8 cellular contexts compared by ENCODE assay signal in genomic region chr17:82648165-82648668, GRCh38. TPM values are rescaled to one million over a fixed set of nuclear protein-coding genes. Genes with fewer than 3 reads are reported as not detected.
A peak's percentile ranks its signal among the peaks of the same experiment; 100 is the strongest.
DNase-seq lines count a peak whose midpoint lies in the region; ATAC-seq and TF ChIP-seq lines count a peak whose summit lies in the region.

Gene WDR45B (minus strand): TSS chr17:82648444. CDS start chr17:82648340, 104 bp downstream.

- no peaks in the 10 kb centered on the region for H3K27me3 Mint-ChIP-seq in activated CD4-positive, alpha-beta memory T cell treated with anti-CD3 and anti-CD28 coated beads for 36 hours

- peak within 1 kb of the TSS; percentile 82 for H3K4me3 Mint-ChIP-seq in activated CD4-positive, alpha-beta memory T cell treated with anti-CD3 and anti-CD28 coated beads for 36 hours

- WGBS in right lobe of liver (ENCODE audit: insufficient coverage, low coverage, low lambda C conversion rate, missing lambda C conversion rate), result 2% methylated on average over 27 of the region's 67 CpGs

- TF ChIP-seq CTCF in dorsolateral prefrontal cortex (IDR thresholded peaks at IDR 0.05 in 54 of 56, conservative IDR thresholded peaks at IDR 0.05 in 2 of 56; ENCODE audit: low read depth in 1 of 56, partially characterized antibody in 56 of 56), result peak in 2 of 56 donors; percentile 10 to 13
- no peak for TF ChIP-seq CTCF in right lobe of liver (IDR thresholded peaks at IDR 0.05)

- intact Hi-C loops in activated CD4-positive, alpha-beta memory T cell treated with anti-CD3 and anti-CD28 coated beads for 36 hours (cut with micrococcal nuclease), result loop anchor here (5.0 kb wide), 2 partner anchors 49 to 104 kb away; partner anchors contain the start of genes RAB40B and TBCD
- intact Hi-C loops in dorsolateral prefrontal cortex (cut with DNase I) (loop anchor here (2.0 to 5.0 kb wide), 4 partner anchors 55 to 104 kb away; partner anchors contain the start of genes FN3K (in 1 of the 2) and TBCD (in 1 of the 2)), right lobe of liver (cut with DNase I) (no loop called here)

- H3K4me1 ChIP-seq in BLaER1 treated with 17β-estradiol and CSF1 and Interleukin-3, amounts not matched to agents 10 nM and 100 nM, result peaks cover 26 to 35% (median 31%) of the 10 kb centered on the region in 10 experiments
- H3K4me1 ChIP-seq in right lobe of liver, result peaks cover 0 to 12% (median 4%) of the 10 kb centered on the region in 4 donors

- H3K9me3 ChIP-seq in BLaER1 treated with 17β-estradiol and CSF1 and Interleukin-3, amounts not matched to agents 10 nM and 100 nM (replicated peaks in 1 of 11), result no peaks in the 10 kb centered on the region
- H3K9me3 ChIP-seq in right lobe of liver, result no peaks in the 10 kb centered on the region

- POLR2A ChIA-PET in activated CD4-positive, alpha-beta memory T cell treated with anti-CD3 and anti-CD28 coated beads for 36 hours (lab: Charles Lee), result no interaction called here

- H3K9me3 Mint-ChIP-seq in activated CD4-positive, alpha-beta memory T cell treated with anti-CD3 and anti-CD28 coated beads for 36 hours, result no peaks in the 10 kb centered on the region

- H3K4me3 ChIP-seq in BLaER1 treated with 17β-estradiol and CSF1 and Interleukin-3, amounts not matched to agents 10 nM and 100 nM, result peak within 1 kb of the TSS; percentile 81 to 100 (median 96)
- H3K4me3 ChIP-seq in dorsolateral prefrontal cortex, result peak within 1 kb of the TSS; percentile 62 to 100 (median 97)
- peak within 1 kb of the TSS; percentile 88 to 100 (median 90) for H3K4me3 ChIP-seq in right lobe of liver

- ATAC-seq in GM19397 (IDR thresholded peaks at IDR 0.05; ENCODE audit: unreplicated experiment) (peak; percentile 90), HG03571 (IDR thresholded peaks at IDR 0.05; ENCODE audit: unreplicated experiment) (peak; percentile 64), right lobe of liver (peak; percentile 89 to 95 (median 94))

- peak within 1 kb of the TSS; percentile 92 to 100 (median 98) for H3K4me2 ChIP-seq in BLaER1 treated with 17β-estradiol and CSF1 and Interleukin-3, amounts not matched to agents 10 nM and 100 nM

- H3K4me1 Mint-ChIP-seq in activated CD4-positive, alpha-beta memory T cell treated with anti-CD3 and anti-CD28 coated beads for 36 hours (ENCODE audit: low read depth), result peaks cover 25% of the 10 kb centered on the region

- H4K20me1 ChIP-seq in BLaER1 treated with 17β-estradiol and CSF1 and Interleukin-3, amounts not matched to agents 10 nM and 100 nM, result peaks cover 45 to 50% (median 49%) of the 10 kb centered on the region in 11 experiments; a peak in 21 of 22 replicates

- peaks cover 9% of the 10 kb centered on the region for H3K36me3 Mint-ChIP-seq in activated CD4-positive, alpha-beta memory T cell treated with anti-CD3 and anti-CD28 coated beads for 36 hours

- CTCF ChIA-PET in activated CD4-positive, alpha-beta memory T cell treated with anti-CD3 and anti-CD28 coated beads for 36 hours (lab: Charles Lee), result no interaction called here

- peaks cover 15 to 33% (median 24%) of the 10 kb centered on the region in 11 experiments for H3K36me3 ChIP-seq in BLaER1 treated with 17β-estradiol and CSF1 and Interleukin-3, amounts not matched to agents 10 nM and 100 nM
- H3K36me3 ChIP-seq in right lobe of liver, result peaks cover 0 to 13% (median 8%) of the 10 kb centered on the region in 4 donors

- peak within 1 kb of the TSS; percentile 88 to 96 (median 94) for H3K27ac ChIP-seq in BLaER1 treated with 17β-estradiol and CSF1 and Interleukin-3, amounts not matched to agents 10 nM and 100 nM
- H3K27ac ChIP-seq in dorsolateral prefrontal cortex (peak within 1 kb of the TSS; percentile 55 to 99 (median 94)), right lobe of liver (peak within 1 kb of the TSS; percentile 79 to 99 (median 92))

- peak within 1 kb of the TSS; percentile 73 for H3K27ac Mint-ChIP-seq in activated CD4-positive, alpha-beta memory T cell treated with anti-CD3 and anti-CD28 coated beads for 36 hours

- DNase-seq in NCI-H82 (lab: John Stamatoyannopoulos, UW), result peak; percentile 97
- DNase-seq in activated CD4-positive, alpha-beta memory T cell treated with anti-CD3 and anti-CD28 coated beads for 36 hours, result peak; percentile 94
- peak; percentile 88 to 98 (median 95) for DNase-seq in dorsolateral prefrontal cortex
- peak; percentile 95 to 97 (median 96) for DNase-seq in right lobe of liver
- DNase-seq in stimulated activated CD4-positive, alpha-beta T cell treated with anti-CD3 and anti-CD28 coated beads, Interleukin-4, amount 100 ng/mL, for 24 hours, result peak; percentile 90

- H3K9ac ChIP-seq in BLaER1 treated with 17β-estradiol and CSF1 and Interleukin-3, amounts not matched to agents 10 nM and 100 nM, result peak within 1 kb of the TSS; percentile 93 to 99 (median 96)

- peak; percentile 95 for TF ChIP-seq POLR2A in right lobe of liver (IDR thresholded peaks at IDR 0.05)

- no peaks in the 10 kb centered on the region for H3K27me3 ChIP-seq in BLaER1 treated with 17β-estradiol and CSF1 and Interleukin-3, amounts not matched to agents 10 nM and 100 nM
- no peaks in the 10 kb centered on the region for H3K27me3 ChIP-seq in dorsolateral prefrontal cortex
- H3K27me3 ChIP-seq in right lobe of liver, result no peaks in the 10 kb centered on the region

RNA-seq across cellular contexts. Expression of gene WDR45B, which starts in this region (rescaled TPM):
- total RNA-seq in activated CD4-positive, alpha-beta memory T cell treated with anti-CD3 and anti-CD28 coated beads for 36 hours, result 10 to 100 TPM; 42.8 to 43.0 TPM
- total RNA-seq in dorsolateral prefrontal cortex (100 to 1,000 TPM in 7 of 120 experiments, 10 to 100 TPM in 113; 61.0 to 110 (median 83.4) TPM), right lobe of liver (10 to 100 TPM; 27.7 to 40.7 (median 31.6) TPM)

Comparison
In these comparisons a context has a peak if more than half of its experiments do, and no peak if none do; other contexts are left out.
1. Peak in every context shown above with its lines: DNase-seq, ATAC-seq, H3K4me3 ChIP-seq and H3K27ac ChIP-seq.
2. intact Hi-C loops: an anchor here in activated CD4-positive, alpha-beta memory T cell treated with anti-CD3 and anti-CD28 coated beads for 36 hours (5.0 kb wide) and dorsolateral prefrontal cortex (2.0 to 5.0 kb wide); none called in right lobe of liver.